8 cellular contexts compared by ENCODE assay signal in genomic region chr15:45637552-45638033, GRCh38.
DNase-seq lines count a peak whose midpoint lies in the region; ATAC-seq and TF ChIP-seq lines count a peak whose summit lies in the region.

No MANE protein-coding gene starts in this region.

- peak; percentile 26 for ATAC-seq in GM19324 (IDR thresholded peaks at IDR 0.05; ENCODE audit: low FRiP score, unreplicated experiment)
- peak; percentile 51 for ATAC-seq in HG03520 (IDR thresholded peaks at IDR 0.05; ENCODE audit: unreplicated experiment)

- DNase-seq in CD1c-positive myeloid dendritic cell (ENCODE audit: extremely low spot score): peak; percentile 90
- peak; percentile 37 for DNase-seq in UCSD-AML1 (lab: John Stamatoyannopoulos, UW; ENCODE audit: unreplicated experiment)
- DNase-seq in cardiac fibroblast (ENCODE audit: low read depth in 2 of 2): peak; percentile 95 to 96
- DNase-seq in medulla oblongata (ENCODE audit: extremely low spot score): peak; percentile 83
- peak; percentile 1 to 82 (median 44) for DNase-seq in stimulated activated naive CD4-positive, alpha-beta T cell (lab: John Stamatoyannopoulos, UW)
- DNase-seq in effector CD8-positive, alpha-beta T cell (lab: John Stamatoyannopoulos, UW): no peak

- H3K4me3 ChIP-seq in cardiac fibroblast (replicated peaks in 1 of 2; ENCODE audit: low read depth in 2 of 2, low read length in 2 of 2): peak overlapping the region in 1 of 2 donors; percentile 35

- no peak for TF ChIP-seq CTCF in cardiac fibroblast (IDR thresholded peaks at IDR 0.05; ENCODE audit: low read depth, low read length)
